ENCODE assay signal across 25 cellular contexts in the genomic region with DNA sequence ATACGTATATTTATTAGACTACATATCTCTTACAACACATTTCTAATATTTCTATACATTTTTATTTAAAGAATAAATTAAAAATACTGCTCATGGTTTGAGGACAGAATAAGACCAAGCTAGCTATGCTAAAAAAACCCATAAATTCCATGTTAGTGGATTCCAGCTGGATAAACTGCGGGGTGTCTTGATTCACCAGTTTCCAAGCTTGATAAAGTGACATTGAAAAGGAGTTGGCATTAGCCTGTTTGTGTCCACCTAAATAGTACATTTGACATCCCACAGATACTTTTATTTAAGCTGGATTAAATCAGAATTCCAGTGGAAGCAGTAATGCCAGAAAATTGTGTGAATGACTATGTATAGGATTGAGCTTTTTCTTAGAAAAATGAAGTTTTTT.
DNase-seq lines count a peak whose midpoint lies in the region; ATAC-seq and TF ChIP-seq lines count a peak whose summit lies in the region.
"Had no signal": no experiment of that assay in that cellular context is flagged by ENCODE, and none has a peak within 500 bp of the region (broad histone marks: within the 10 kb centered on the region; RNA-seq: fewer than 3 reads in every experiment).

No MANE protein-coding gene starts in this region.

- ATAC-seq in stimulated activated naive B cell treated with anti-CD40 and anti-IgM and Interleukin-4, amounts not matched to agents 10 μg/mL and 1 μg/mL and 100 μg/mL, for 72 hours (replicated peaks), result no peak
- ATAC-seq in T-helper 17 cell (no peak), right lobe of liver (no peak)
- ATAC-seq: A549; CD8-positive, alpha-beta T cell had no signal

- no peak overlapping the region for H3K27ac ChIP-seq in endodermal cell (ENCODE audit: low read depth, low read length)
- H3K27ac ChIP-seq in neural cell (ENCODE audit: low read length), result no peak overlapping the region
- no peak overlapping the region for H3K27ac ChIP-seq in right lobe of liver
- H3K27ac ChIP-seq: 22Rv1; A549; BLaER1 treated with 17β-estradiol and CSF1 and Interleukin-3, amounts not matched to agents 10 nM and 100 nM; C4-2B had no signal

- no peak for TF ChIP-seq RAD21 in neural cell (conservative IDR thresholded peaks at IDR 0.05)

- H3K4me2 ChIP-seq in neural cell (ENCODE audit: low read length), result no peak overlapping the region
- H3K4me2 ChIP-seq: A549; BLaER1 treated with 17β-estradiol and CSF1 and Interleukin-3, amounts not matched to agents 10 nM and 100 nM had no signal

- no peak overlapping the region for H2AFZ ChIP-seq in neural cell (ENCODE audit: low read depth, low read length)

- intact Hi-C loops in right lobe of liver (cut with DNase I), result no loop called here

- H3K79me2 ChIP-seq in neural cell (replicated peaks; ENCODE audit: insufficient read depth, low read length), result no peaks in the 10 kb centered on the region

- H3K27me3 ChIP-seq in endodermal cell (ENCODE audit: control insufficient read depth, insufficient read depth, low read length, poor library complexity, severe bottlenecking) (no peaks in the 10 kb centered on the region), neural cell (ENCODE audit: insufficient read depth, low read depth, low read length) (no peaks in the 10 kb centered on the region), right lobe of liver (no peaks in the 10 kb centered on the region)
- H3K27me3 ChIP-seq: BLaER1 treated with 17β-estradiol and CSF1 and Interleukin-3, amounts not matched to agents 10 nM and 100 nM had no signal

- H3K4me3 ChIP-seq in endodermal cell (ENCODE audit: low read length), result peak overlapping the region; percentile 64
- no peak overlapping the region for H3K4me3 ChIP-seq in neural cell (ENCODE audit: low read length)
- no peak overlapping the region for H3K4me3 ChIP-seq in right lobe of liver
- H3K4me3 ChIP-seq: A549; BLaER1 treated with 17β-estradiol and CSF1 and Interleukin-3, amounts not matched to agents 10 nM and 100 nM had no signal

- H3K4me3 Mint-ChIP-seq in endodermal cell (peak overlapping the region; percentile 27), T-helper 17 cell (no peak overlapping the region)
- no peak overlapping the region for H3K4me3 Mint-ChIP-seq in stimulated activated naive B cell treated with anti-CD40 and anti-IgM and Interleukin-4, amounts not matched to agents 10 μg/mL and 1 μg/mL and 100 μg/mL, for 72 hours
- H3K4me3 Mint-ChIP-seq: B cell; CD4-positive, alpha-beta T cell; CD8-positive, alpha-beta T cell had no signal

- TF ChIP-seq CTCF in endodermal cell (conservative IDR thresholded peaks at IDR 0.05), result no peak
- TF ChIP-seq CTCF in neural cell (IDR thresholded peaks at IDR 0.05; ENCODE audit: poor library complexity, severe bottlenecking), result no peak
- no peak for TF ChIP-seq CTCF in right lobe of liver (IDR thresholded peaks at IDR 0.05)

- H3K9ac ChIP-seq in endodermal cell (ENCODE audit: extremely low read depth, low read length, poor library complexity, severe bottlenecking) (peak overlapping the region; percentile 3), neural cell (ENCODE audit: low read length) (no peak overlapping the region)
- H3K9ac ChIP-seq: BLaER1 treated with 17β-estradiol and CSF1 and Interleukin-3, amounts not matched to agents 10 nM and 100 nM had no signal

- H3K27ac Mint-ChIP-seq in endodermal cell, result no peak overlapping the region
- H3K27ac Mint-ChIP-seq in stimulated activated naive B cell treated with anti-CD40 and anti-IgM and Interleukin-4, amounts not matched to agents 10 μg/mL and 1 μg/mL and 100 μg/mL, for 72 hours, result no peak overlapping the region
- no peak overlapping the region for H3K27ac Mint-ChIP-seq in T-helper 17 cell
- H3K27ac Mint-ChIP-seq: B cell; CD4-positive, alpha-beta T cell; CD8-positive, alpha-beta T cell had no signal

- TF ChIP-seq POLR2A in right lobe of liver (IDR thresholded peaks at IDR 0.05), result no peak

- H4K20me1 ChIP-seq in neural cell (ENCODE audit: insufficient read depth), result no peaks in the 10 kb centered on the region
- H4K20me1 ChIP-seq: BLaER1 treated with 17β-estradiol and CSF1 and Interleukin-3, amounts not matched to agents 10 nM and 100 nM had no signal

- 95 to 100% methylated on average over 1 of the region's 2 CpGs for WGBS in endodermal cell (ENCODE audit: insufficient coverage in 1 of 2, insufficient read length in 1 of 2), 2 experiments
- 44% methylated on average over 2 of the region's 2 CpGs for WGBS in right lobe of liver (ENCODE audit: insufficient coverage, low coverage, low lambda C conversion rate, missing lambda C conversion rate)

- no peaks in the 10 kb centered on the region for H3F3A ChIP-seq in neural cell (ENCODE audit: insufficient read depth, low read length, poor library complexity, severe bottlenecking)

- peaks cover 12% of the 10 kb centered on the region for H3K27me3 Mint-ChIP-seq in endodermal cell (ENCODE audit: insufficient read depth)
- H3K27me3 Mint-ChIP-seq in stimulated activated naive B cell treated with anti-CD40 and anti-IgM and Interleukin-4, amounts not matched to agents 10 μg/mL and 1 μg/mL and 100 μg/mL, for 72 hours, result no peaks in the 10 kb centered on the region
- no peaks in the 10 kb centered on the region for H3K27me3 Mint-ChIP-seq in T-helper 17 cell
- H3K27me3 Mint-ChIP-seq: B cell; CD4-positive, alpha-beta T cell had no signal

- TF ChIP-seq EP300 in neural cell (conservative IDR thresholded peaks at IDR 0.05; ENCODE audit: poor library complexity, severe bottlenecking), result peak; percentile 11

- peaks cover 27% of the 10 kb centered on the region for H3K4me1 Mint-ChIP-seq in endodermal cell
- H3K4me1 Mint-ChIP-seq in stimulated activated naive B cell treated with anti-CD40 and anti-IgM and Interleukin-4, amounts not matched to agents 10 μg/mL and 1 μg/mL and 100 μg/mL, for 72 hours, result no peaks in the 10 kb centered on the region
- no peaks in the 10 kb centered on the region for H3K4me1 Mint-ChIP-seq in T-helper 17 cell
- H3K4me1 Mint-ChIP-seq: B cell had no signal

- peak; percentile 70 for DNase-seq in G401 (ENCODE audit: low spot score)
- peak; percentile 66 for DNase-seq in cerebellar cortex (ENCODE audit: low spot score)
- DNase-seq in endodermal cell, result no peak
- no peak for DNase-seq in D341Med (ENCODE audit: low spot score)
- DNase-seq in stimulated activated naive B cell treated with anti-CD40 and anti-IgM and Interleukin-4, amounts not matched to agents 10 μg/mL and 1 μg/mL and 100 μg/mL, for 72 hours, result no peak
- DNase-seq in T-helper 17 cell, result no peak
- DNase-seq in right lobe of liver, result no peak
- DNase-seq: AML-193; Caco-2; Calu3; CD4-positive, alpha-beta T cell; CD8-positive, alpha-beta T cell; DMS 273 treated with DMSO at 0.1 percent for 48 hours; DMS153; DMS53; DMS79; DND-41; EL; GF-D8 had no signal

- H3K36me3 Mint-ChIP-seq in endodermal cell (ENCODE audit: low read depth) (no peaks in the 10 kb centered on the region), T-helper 17 cell (ENCODE audit: low read depth) (no peaks in the 10 kb centered on the region)
- no peaks in the 10 kb centered on the region for H3K36me3 Mint-ChIP-seq in stimulated activated naive B cell treated with anti-CD40 and anti-IgM and Interleukin-4, amounts not matched to agents 10 μg/mL and 1 μg/mL and 100 μg/mL, for 72 hours
- H3K36me3 Mint-ChIP-seq: CD8-positive, alpha-beta T cell had no signal

- H3K9me2 ChIP-seq in neural cell (ENCODE audit: insufficient read depth, low read length), result no peaks in the 10 kb centered on the region

- in situ Hi-C loops in G401 (cut with HindIII; ENCODE audit: low sequenced_read_pairs), result no loop called here

- peaks cover 10% of the 10 kb centered on the region for H3K9me3 Mint-ChIP-seq in endodermal cell
- peaks cover 0 to 3% of the 10 kb centered on the region in 2 donors for H3K9me3 Mint-ChIP-seq in stimulated activated naive B cell treated with anti-CD40 and anti-IgM and Interleukin-4, amounts not matched to agents 10 μg/mL and 1 μg/mL and 100 μg/mL, for 72 hours
- H3K9me3 Mint-ChIP-seq: CD8-positive, alpha-beta T cell had no signal

- no peaks in the 10 kb centered on the region for H3K9me3 ChIP-seq in endodermal cell (ENCODE audit: control insufficient read depth, low read length)
- H3K9me3 ChIP-seq in neural cell (ENCODE audit: low read length), result no peaks in the 10 kb centered on the region
- H3K9me3 ChIP-seq in T-helper 17 cell (ENCODE audit: control insufficient read depth, low read length, poor library complexity, severe bottlenecking), result no peaks in the 10 kb centered on the region
- H3K9me3 ChIP-seq in right lobe of liver, result no peaks in the 10 kb centered on the region
- H3K9me3 ChIP-seq: A549; BLaER1 treated with 17β-estradiol and CSF1 and Interleukin-3, amounts not matched to agents 10 nM and 100 nM; Caco-2 had no signal

- H3K4me1 ChIP-seq in endodermal cell (ENCODE audit: control insufficient read depth, insufficient read depth, low read length) (peaks cover 12% of the 10 kb centered on the region), right lobe of liver (no peaks in the 10 kb centered on the region)
- H3K4me1 ChIP-seq: A549; BLaER1 treated with 17β-estradiol and CSF1 and Interleukin-3, amounts not matched to agents 10 nM and 100 nM; Caco-2 had no signal

- no peaks in the 10 kb centered on the region for H3K36me3 ChIP-seq in endodermal cell (ENCODE audit: control insufficient read depth, insufficient read depth, low read length)
- no peaks in the 10 kb centered on the region for H3K36me3 ChIP-seq in neural cell (ENCODE audit: insufficient read depth, low read length)
- H3K36me3 ChIP-seq in right lobe of liver, result no peaks in the 10 kb centered on the region
- H3K36me3 ChIP-seq: BLaER1 treated with 17β-estradiol and CSF1 and Interleukin-3, amounts not matched to agents 10 nM and 100 nM had no signal

Comparison
In these comparisons a context has a peak if more than half of its experiments do, and no peak if none do; other contexts are left out.
1. DNase-seq: peak in G401 (single experiment) and cerebellar cortex (single experiment); none in endodermal cell (single experiment), D341Med (single experiment), stimulated activated naive B cell treated with anti-CD40 and anti-IgM and Interleukin-4, amounts not matched to agents 10 μg/mL and 1 μg/mL and 100 μg/mL, for 72 hours (single experiment), T-helper 17 cell (0 of 3) and right lobe of liver (0 of 3).